8 cellular contexts compared by ENCODE assay signal in genomic region chr17:37844158-37844976, GRCh38.
DNase-seq lines count a peak whose midpoint lies in the region; ATAC-seq and TF ChIP-seq lines count a peak whose summit lies in the region.

No MANE protein-coding gene starts in this region.

- H3K27ac Mint-ChIP-seq in HFFc6: no peak overlapping the region
- H3K27ac Mint-ChIP-seq in activated naive CD8-positive, alpha-beta T cell treated with anti-CD3 and anti-CD28 coated beads for 36 hours: no peak overlapping the region

- TF ChIP-seq CTCF in HFFc6 (IDR thresholded peaks at IDR 0.05) (peak; percentile 89), smooth muscle cell (IDR thresholded peaks at IDR 0.05; ENCODE audit: borderline replicate concordance, insufficient read depth, poor library complexity, severe bottlenecking) (peak; percentile 62)

- peaks cover 15% of the 10 kb centered on the region for H3K4me1 Mint-ChIP-seq in HFFc6 (ENCODE audit: low read depth)
- H3K4me1 Mint-ChIP-seq in activated naive CD8-positive, alpha-beta T cell treated with anti-CD3 and anti-CD28 coated beads for 36 hours: peaks cover 19% of the 10 kb centered on the region

- no peaks in the 10 kb centered on the region for H3K79me2 ChIP-seq in smooth muscle cell (ENCODE audit: low read depth)

- ATAC-seq in GM19328 (IDR thresholded peaks at IDR 0.05; ENCODE audit: unreplicated experiment): no peak

- H3K36me3 ChIP-seq in SJSA1 (no peaks in the 10 kb centered on the region), smooth muscle cell (ENCODE audit: low read depth) (no peaks in the 10 kb centered on the region)

- H3K9me3 ChIP-seq in SJSA1 (replicated peaks) (no peaks in the 10 kb centered on the region), smooth muscle cell (replicated peaks; ENCODE audit: low read depth) (no peaks in the 10 kb centered on the region)

- no peak overlapping the region for H3K9ac ChIP-seq in smooth muscle cell (ENCODE audit: low read depth)

- H3K27me3 Mint-ChIP-seq in HFFc6 (ENCODE audit: insufficient read depth): peaks cover 20% of the 10 kb centered on the region
- peaks cover 9% of the 10 kb centered on the region for H3K27me3 Mint-ChIP-seq in activated naive CD8-positive, alpha-beta T cell treated with anti-CD3 and anti-CD28 coated beads for 36 hours

- peak overlapping the region; percentile 79 for H3K4me2 ChIP-seq in smooth muscle cell

- peaks cover 10% of the 10 kb centered on the region for H3K4me1 ChIP-seq in SJSA1 (replicated peaks)
- H3K4me1 ChIP-seq in smooth muscle cell (ENCODE audit: low read depth): no peaks in the 10 kb centered on the region

- no peaks in the 10 kb centered on the region for H3K27me3 ChIP-seq in SJSA1 (replicated peaks)
- peaks cover 3% of the 10 kb centered on the region for H3K27me3 ChIP-seq in smooth muscle cell (ENCODE audit: low read depth)

- H3K4me3 Mint-ChIP-seq in HFFc6: peak overlapping the region; percentile 54; the same call in 1 of the 2 replicates
- no peak overlapping the region for H3K4me3 Mint-ChIP-seq in activated naive CD8-positive, alpha-beta T cell treated with anti-CD3 and anti-CD28 coated beads for 36 hours

- H3K27ac ChIP-seq in SJSA1 (no peak overlapping the region), smooth muscle cell (ENCODE audit: low read depth) (no peak overlapping the region)

- H2AFZ ChIP-seq in smooth muscle cell (ENCODE audit: low read depth): peak overlapping the region; percentile 62

- no peaks in the 10 kb centered on the region for H3K9me3 Mint-ChIP-seq in HFFc6
- no peaks in the 10 kb centered on the region for H3K9me3 Mint-ChIP-seq in activated naive CD8-positive, alpha-beta T cell treated with anti-CD3 and anti-CD28 coated beads for 36 hours

- H3K36me3 Mint-ChIP-seq in HFFc6 (ENCODE audit: low read depth): no peaks in the 10 kb centered on the region
- H3K36me3 Mint-ChIP-seq in activated naive CD8-positive, alpha-beta T cell treated with anti-CD3 and anti-CD28 coated beads for 36 hours: no peaks in the 10 kb centered on the region

- H3F3A ChIP-seq in smooth muscle cell (ENCODE audit: low read depth): no peaks in the 10 kb centered on the region

- WGBS in smooth muscle cell (ENCODE audit: low lambda C conversion rate): 32% methylated on average over 28 of the region's 29 CpGs

- H3K4me3 ChIP-seq in SJSA1 (no peak overlapping the region), smooth muscle cell (peak overlapping the region; percentile 31)

- H4K20me1 ChIP-seq in smooth muscle cell (ENCODE audit: low read depth): no peaks in the 10 kb centered on the region

- DNase-seq in ELF-1 (ENCODE audit: low read depth, low spot score): peak; percentile 76
- DNase-seq in HFFc6: peak; percentile 48
- DNase-seq in SJSA1 (ENCODE audit: low read depth in 1 of 2, low spot score in 2 of 2): peak; percentile 27 to 62
- peak; percentile 63 for DNase-seq in activated naive CD8-positive, alpha-beta T cell treated with anti-CD3 and anti-CD28 coated beads for 36 hours
- peak; percentile 84 for DNase-seq in hepatic stellate cell (ENCODE audit: low spot score)
- peak; percentile 12 for DNase-seq in smooth muscle cell (lab: John Stamatoyannopoulos, UW; ENCODE audit: unreplicated experiment)
- DNase-seq in NCI-H524 (lab: John Stamatoyannopoulos, UW): no peak

Comparison
In these comparisons a context has a peak if more than half of its experiments do, and no peak if none do; other contexts are left out.
1. DNase-seq: peak in ELF-1 (single experiment), HFFc6 (single experiment), SJSA1 (2 of 2), activated naive CD8-positive, alpha-beta T cell treated with anti-CD3 and anti-CD28 coated beads for 36 hours (single experiment), hepatic stellate cell (single experiment) and smooth muscle cell (single experiment); none in NCI-H524 (0 of 2).